In the genomic region with DNA sequence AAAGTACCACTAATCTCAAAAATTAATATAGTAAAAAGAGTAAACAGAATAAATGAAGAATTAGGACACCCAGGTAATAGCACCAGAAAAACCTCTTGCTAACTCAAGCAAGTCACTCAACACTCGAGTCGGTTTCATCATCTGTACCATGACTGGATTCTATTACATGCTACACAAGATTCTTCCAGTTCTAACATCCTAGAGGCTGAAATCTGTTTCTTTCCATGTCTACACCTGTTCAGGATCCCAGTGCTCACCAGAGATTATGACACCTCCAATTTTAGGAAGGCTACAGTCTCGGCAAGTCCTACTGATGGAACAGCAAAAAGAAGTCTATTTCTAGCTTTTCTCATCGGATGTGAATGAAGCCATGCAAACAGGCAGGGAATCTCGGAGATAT, we compare ENCODE assay signal across 18 cellular contexts.
DNase-seq lines count a peak whose midpoint lies in the region; ATAC-seq, FAIRE-seq and TF ChIP-seq lines count a peak whose summit lies in the region.
"Had no signal": no experiment of that assay in that cellular context is flagged by ENCODE, and none has a peak within 500 bp of the region (broad histone marks: within the 10 kb centered on the region; RNA-seq: fewer than 3 reads in every experiment).

No MANE protein-coding gene starts in this region.

- no peak overlapping the region for H3K4me3 ChIP-seq in KMS-11 (IDR thresholded peaks at IDR 0.05; ENCODE audit: insufficient read depth, low read depth, low read length)
- no peak overlapping the region for H3K4me3 ChIP-seq in bronchial epithelial cell (ENCODE audit: low read depth, low read length)
- no peak overlapping the region for H3K4me3 ChIP-seq in keratinocyte (ENCODE audit: control insufficient read depth in 2 of 3, extremely low read depth in 1 of 3, insufficient read depth in 2 of 3, low read depth in 1 of 3, low read length in 3 of 3)
- H3K4me3 ChIP-seq: HAP-1 had no signal

- H3K27me3 ChIP-seq in KMS-11 (ENCODE audit: insufficient read depth, low read depth) (no peaks in the 10 kb centered on the region), bronchial epithelial cell (ENCODE audit: control insufficient read depth, insufficient read depth, low read length) (no peaks in the 10 kb centered on the region), keratinocyte (ENCODE audit: control insufficient read depth, extremely low read depth, insufficient read depth, low read length) (no peaks in the 10 kb centered on the region)

- H3K27ac ChIP-seq in KMS-11 (peak overlapping the region; percentile 86), keratinocyte (ENCODE audit: control insufficient read depth, insufficient read depth, low read length) (no peak overlapping the region)

- H3K79me2 ChIP-seq in KMS-11 (ENCODE audit: insufficient read depth, low read depth) (peaks cover 97% of the 10 kb centered on the region), keratinocyte (ENCODE audit: control insufficient read depth, insufficient read depth, low read length) (no peaks in the 10 kb centered on the region)

- H4K20me1 ChIP-seq in KMS-11 (ENCODE audit: insufficient read depth) (no peaks in the 10 kb centered on the region; the same call in 1 of the 2 replicates), keratinocyte (ENCODE audit: control insufficient read depth, extremely low read depth, insufficient read depth, low read length) (no peaks in the 10 kb centered on the region)

- ATAC-seq in GM21786 (IDR thresholded peaks at IDR 0.05; ENCODE audit: unreplicated experiment): no peak

- no peaks in the 10 kb centered on the region for H3K36me3 ChIP-seq in KMS-11 (ENCODE audit: insufficient read depth)
- H3K36me3 ChIP-seq in bronchial epithelial cell (ENCODE audit: control insufficient read depth, insufficient read depth, low read length): no peaks in the 10 kb centered on the region
- no peaks in the 10 kb centered on the region for H3K36me3 ChIP-seq in keratinocyte (ENCODE audit: control insufficient read depth in 2 of 2, extremely low read depth in 1 of 2, insufficient read depth in 2 of 2, low read length in 2 of 2)
- H3K36me3 ChIP-seq: HAP-1 had no signal

- TF ChIP-seq CTCF in KMS-11 (conservative IDR thresholded peaks at IDR 0.05; ENCODE audit: low read depth, low read length) (no peak), bronchial epithelial cell (IDR thresholded peaks at IDR 0.05; ENCODE audit: insufficient read depth, low read length, severe bottlenecking) (no peak), keratinocyte (optimal IDR thresholded peaks at IDR 0.05 in 1 of 3, IDR thresholded peaks at IDR 0.05 in 1 of 3, conservative IDR thresholded peaks at IDR 0.05 in 1 of 3; ENCODE audit: extremely low read depth in 1 of 3, insufficient read depth in 2 of 3, low read length in 3 of 3) (no peak)

- H3K4me1 ChIP-seq in KMS-11 (ENCODE audit: low read depth, poor library complexity, severe bottlenecking) (peaks cover 100% of the 10 kb centered on the region), keratinocyte (ENCODE audit: control insufficient read depth, extremely low read depth, insufficient read depth, low read length) (peaks cover 26% of the 10 kb centered on the region)

- H2AFZ ChIP-seq in KMS-11 (ENCODE audit: low read depth): no peak overlapping the region
- H2AFZ ChIP-seq in keratinocyte (ENCODE audit: control insufficient read depth, low read length): no peak overlapping the region

- H3K4me2 ChIP-seq in KMS-11 (peak overlapping the region; percentile 57), keratinocyte (ENCODE audit: control insufficient read depth, extremely low read depth, insufficient read depth, low read depth, low read length) (no peak overlapping the region)

- DNase-seq in bronchial epithelial cell (ENCODE audit: low read depth): no peak
- DNase-seq in keratinocyte (ENCODE audit: low read depth, low spot score): no peak
- DNase-seq in inferior parietal cortex (ENCODE audit: extremely low spot score): no peak
- no peak for DNase-seq in DMS114 treated with DMSO at 0.1 percent for 48 hours (lab: John Stamatoyannopoulos, UW; ENCODE audit: unreplicated experiment)
- DNase-seq: C1 segment of cervical spinal cord; Calu3; CD4-positive, alpha-beta memory T cell; COR-L47; DMS153; DND-41; GOT3; HFFc6 had no signal

- no peaks in the 10 kb centered on the region for H3K9me1 ChIP-seq in keratinocyte (ENCODE audit: control insufficient read depth, extremely low read depth, insufficient read depth, low read length)

- H3K9me3 ChIP-seq in keratinocyte (ENCODE audit: control insufficient read depth, low read depth, low read length): no peaks in the 10 kb centered on the region
- H3K9me3 ChIP-seq: HAP-1 had no signal

- peak overlapping the region; percentile 43; the same call in 1 of the 2 replicates for H3K9ac ChIP-seq in KMS-11
- no peak overlapping the region for H3K9ac ChIP-seq in keratinocyte (ENCODE audit: control insufficient read depth, extremely low read depth, insufficient read depth, low read length)

- FAIRE-seq in bronchial epithelial cell (lab: Jason Lieb, UNC) (peak; percentile 76), keratinocyte (lab: Jason Lieb, UNC) (peak; percentile 43)
- FAIRE-seq: G401.6, GM12892, H54 had no signal

- dilution Hi-C loops in keratinocyte (cut with MboI; ENCODE audit: extremely low pct_ligation_motif_present, low sequenced_read_pairs): no loop called here
